8 cellular contexts compared by ENCODE assay signal in the genomic region with DNA sequence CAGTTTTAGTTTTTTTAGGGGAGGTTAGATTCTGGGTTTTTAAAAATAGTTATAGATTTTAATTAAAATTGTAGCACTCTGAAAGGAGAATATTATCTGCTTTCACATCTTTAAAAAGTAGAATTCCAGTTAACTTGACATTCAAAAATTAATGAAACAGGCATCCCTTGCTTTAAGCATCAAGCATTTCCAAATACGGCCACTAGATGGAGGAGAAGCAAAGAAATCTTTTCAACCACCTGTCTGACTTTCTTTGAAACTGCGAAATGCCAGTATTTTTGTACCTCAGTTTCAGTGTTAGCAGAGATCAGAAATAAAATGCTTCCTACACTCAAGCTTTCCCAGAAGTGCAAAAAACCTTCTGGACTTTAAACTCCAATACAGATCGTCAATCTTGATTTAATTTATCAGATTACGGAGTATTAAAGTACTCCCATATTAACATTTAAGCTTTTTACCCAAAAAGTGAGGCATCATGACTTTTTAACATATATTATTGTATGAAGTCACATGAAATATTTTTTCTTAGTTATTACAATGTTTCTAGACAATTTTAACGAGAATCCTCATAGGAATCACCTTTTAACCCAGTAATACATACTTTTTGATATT.
A peak's percentile ranks its signal among the peaks of the same experiment; 100 is the strongest.
DNase-seq lines count a peak whose midpoint lies in the region; ATAC-seq, FAIRE-seq and TF ChIP-seq lines count a peak whose summit lies in the region.

No MANE protein-coding gene starts in this region.

- CTCF ChIA-PET in activated CD4-positive, alpha-beta memory T cell treated with anti-CD3 and anti-CD28 coated beads for 36 hours (lab: Charles Lee): interaction anchor here (0.6 to 2.4 kb wide), 14 partner anchors 10 to 1083 kb away, joined by 3 to 19 read pairs (median 4); no protein-coding TSS in a partner anchor

- WGBS in transverse colon (ENCODE audit: low coverage in 1 of 2), 2 donors: 24 to 29% methylated on average over 5 of the region's 5 CpGs

- no peak for TF ChIP-seq EP300 in transverse colon (IDR thresholded peaks at IDR 0.05; ENCODE audit: low read depth)

- H3K27me3 Mint-ChIP-seq in activated CD4-positive, alpha-beta memory T cell treated with anti-CD3 and anti-CD28 coated beads for 36 hours: no peaks in the 10 kb centered on the region

- FAIRE-seq in islet of Langerhans (lab: Jason Lieb, UNC): peak; percentile 98

- no peaks in the 10 kb centered on the region for H3K9me3 Mint-ChIP-seq in activated CD4-positive, alpha-beta memory T cell treated with anti-CD3 and anti-CD28 coated beads for 36 hours

- peak; percentile 63 for ATAC-seq in GM18861 (IDR thresholded peaks at IDR 0.05; ENCODE audit: unreplicated experiment)
- ATAC-seq in HG03066 (IDR thresholded peaks at IDR 0.05; ENCODE audit: low read depth, unreplicated experiment): peak; percentile 71

- POLR2A ChIA-PET in activated CD4-positive, alpha-beta memory T cell treated with anti-CD3 and anti-CD28 coated beads for 36 hours (lab: Charles Lee): no interaction called here

- TF ChIP-seq CTCF in ascending aorta (IDR thresholded peaks at IDR 0.05) (peak; percentile 61 to 85 (median 84)), transverse colon (IDR thresholded peaks at IDR 0.05) (peak; percentile 79 to 89 (median 86))

- H3K4me1 Mint-ChIP-seq in activated CD4-positive, alpha-beta memory T cell treated with anti-CD3 and anti-CD28 coated beads for 36 hours (ENCODE audit: low read depth): no peaks in the 10 kb centered on the region

- H3K27me3 ChIP-seq in ascending aorta (no peaks in the 10 kb centered on the region), transverse colon (no peaks in the 10 kb centered on the region)

- no peak overlapping the region for H3K4me3 Mint-ChIP-seq in activated CD4-positive, alpha-beta memory T cell treated with anti-CD3 and anti-CD28 coated beads for 36 hours

- DNase-seq in COLO829 (ENCODE audit: low spot score): peak; percentile 68
- DNase-seq in NCI-H2196 treated with DMSO at 0.1 percent for 48 hours (lab: John Stamatoyannopoulos, UW; ENCODE audit: unreplicated experiment): peak; percentile 67
- no peak for DNase-seq in ascending aorta (ENCODE audit: low spot score in 2 of 2)
- no peak for DNase-seq in transverse colon
- DNase-seq in activated CD4-positive, alpha-beta memory T cell treated with anti-CD3 and anti-CD28 coated beads for 36 hours: no peak

- in situ Hi-C loops in transverse colon (cut with MboI; ENCODE audit: low pct_ligation_motif_present in 1 of 4, low pct_unique_long_range_greater_than_20kb in 1 of 4, low sequenced_read_pairs in 3 of 4): loop anchor here (5.0 to 25.0 kb wide), 6 partner anchors 227 to 470 kb away; a partner anchor contains a TSS

- no peaks in the 10 kb centered on the region for H3K9me3 ChIP-seq in ascending aorta
- no peaks in the 10 kb centered on the region for H3K9me3 ChIP-seq in transverse colon

- no peak overlapping the region for H3K27ac Mint-ChIP-seq in activated CD4-positive, alpha-beta memory T cell treated with anti-CD3 and anti-CD28 coated beads for 36 hours

- H3K4me1 ChIP-seq in ascending aorta (no peaks in the 10 kb centered on the region), transverse colon (no peaks in the 10 kb centered on the region)

- no peaks in the 10 kb centered on the region for H3K36me3 Mint-ChIP-seq in activated CD4-positive, alpha-beta memory T cell treated with anti-CD3 and anti-CD28 coated beads for 36 hours

- no peak overlapping the region for H3K27ac ChIP-seq in ascending aorta
- no peak overlapping the region for H3K27ac ChIP-seq in transverse colon

- H3K4me3 ChIP-seq in ascending aorta (no peak overlapping the region), transverse colon (no peak overlapping the region)

- intact Hi-C loops in ascending aorta (cut with DNase I) (loop anchor here (1.0 to 10.0 kb wide), 3 partner anchors 153 to 547 kb away; a partner anchor contains a TSS), transverse colon (cut with DNase I; ENCODE audit: low total_unique reads) (no loop called here)
- intact Hi-C loops in activated CD4-positive, alpha-beta memory T cell treated with anti-CD3 and anti-CD28 coated beads for 36 hours (cut with micrococcal nuclease): loop anchor here (1.0 to 2.0 kb wide), 4 partner anchors 235 to 1083 kb away; a partner anchor contains a TSS

- H3K36me3 ChIP-seq in ascending aorta (peaks cover 0 to 9% of the 10 kb centered on the region in 2 donors), transverse colon (peaks cover 0 to 4% (median 0%) of the 10 kb centered on the region in 4 donors)

- no peak for TF ChIP-seq POLR2A in transverse colon (IDR thresholded peaks at IDR 0.05)

Comparison
In these comparisons a context has a peak if more than half of its experiments do, and no peak if none do; other contexts are left out.
1. DNase-seq: peak in COLO829 (single experiment) and NCI-H2196 treated with DMSO at 0.1 percent for 48 hours (single experiment); none in ascending aorta (0 of 2), transverse colon (single experiment) and activated CD4-positive, alpha-beta memory T cell treated with anti-CD3 and anti-CD28 coated beads for 36 hours (single experiment).